Comparison of ENCODE assay signal across 15 cellular contexts in genomic region chr9:27485158-27485557, GRCh38. TPM values are rescaled to one million over a fixed set of nuclear protein-coding genes. Genes with fewer than 3 reads are reported as not detected.
DNase-seq lines count a peak whose midpoint lies in the region; ATAC-seq and TF ChIP-seq lines count a peak whose summit lies in the region.
"Had no signal": no experiment of that assay in that cellular context is flagged by ENCODE, and none has a peak within 500 bp of the region (broad histone marks: within the 10 kb centered on the region; RNA-seq: fewer than 3 reads in every experiment).

No MANE protein-coding gene starts in this region.

- H3K4me1 Mint-ChIP-seq in activated naive CD8-positive, alpha-beta T cell treated with anti-CD3 and anti-CD28 coated beads, Interleukin-2, amount 10 ng/mL, durations not matched to agents 7 days and 5 days: peaks cover 41% of the 10 kb centered on the region
- peaks cover 29% of the 10 kb centered on the region for H3K4me1 Mint-ChIP-seq in mesothelial cell of epicardium

- no peak for TF ChIP-seq CTCF in mesothelial cell of epicardium (IDR thresholded peaks at IDR 0.05; ENCODE audit: unreplicated experiment)

- POLR2A ChIA-PET in activated naive CD8-positive, alpha-beta T cell treated with anti-CD3 and anti-CD28 coated beads, Interleukin-2, amount 10 ng/mL, durations not matched to agents 7 days and 5 days (lab: Charles Lee): interaction anchor here (0.7 to 1.2 kb wide), 4 partner anchors 12 to 529 kb away, joined by 3 to 6 read pairs (median 3); partner anchors contain the start of genes IFT74 and MOB3B

- H3K27me3 Mint-ChIP-seq in activated naive CD8-positive, alpha-beta T cell treated with anti-CD3 and anti-CD28 coated beads, Interleukin-2, amount 10 ng/mL, durations not matched to agents 7 days and 5 days: no peaks in the 10 kb centered on the region
- no peaks in the 10 kb centered on the region for H3K27me3 Mint-ChIP-seq in mesothelial cell of epicardium (ENCODE audit: low read depth)
- H3K27me3 Mint-ChIP-seq: brain had no signal

- H3K9me3 Mint-ChIP-seq in activated naive CD8-positive, alpha-beta T cell treated with anti-CD3 and anti-CD28 coated beads, Interleukin-2, amount 10 ng/mL, durations not matched to agents 7 days and 5 days: peaks cover 4% of the 10 kb centered on the region
- peaks cover 4% of the 10 kb centered on the region for H3K9me3 Mint-ChIP-seq in mesothelial cell of epicardium

- ATAC-seq in GM18517 (IDR thresholded peaks at IDR 0.05; ENCODE audit: unreplicated experiment) (peak; percentile 93), GM21360 (IDR thresholded peaks at IDR 0.05; ENCODE audit: unreplicated experiment) (peak; percentile 76), HG03095 (IDR thresholded peaks at IDR 0.05; ENCODE audit: unreplicated experiment) (peak; percentile 71)
- peak; percentile 92 for ATAC-seq in activated naive CD8-positive, alpha-beta T cell treated with anti-CD3 and anti-CD28 coated beads, Interleukin-2, amount 10 ng/mL, durations not matched to agents 7 days and 5 days (ENCODE audit: low read depth)
- ATAC-seq: foreskin keratinocyte, WTC11 had no signal

- peak overlapping the region; percentile 83 for H3K27ac Mint-ChIP-seq in activated naive CD8-positive, alpha-beta T cell treated with anti-CD3 and anti-CD28 coated beads, Interleukin-2, amount 10 ng/mL, durations not matched to agents 7 days and 5 days
- H3K27ac Mint-ChIP-seq in mesothelial cell of epicardium: no peak overlapping the region
- H3K27ac Mint-ChIP-seq: WTC11 had no signal

- H3K4me3 Mint-ChIP-seq in activated naive CD8-positive, alpha-beta T cell treated with anti-CD3 and anti-CD28 coated beads, Interleukin-2, amount 10 ng/mL, durations not matched to agents 7 days and 5 days: peak overlapping the region; percentile 59
- H3K4me3 Mint-ChIP-seq in mesothelial cell of epicardium: no peak overlapping the region
- H3K4me3 Mint-ChIP-seq: brain, WTC11 had no signal

- peaks cover 24% of the 10 kb centered on the region for H3K36me3 Mint-ChIP-seq in activated naive CD8-positive, alpha-beta T cell treated with anti-CD3 and anti-CD28 coated beads, Interleukin-2, amount 10 ng/mL, durations not matched to agents 7 days and 5 days
- peaks cover 12% of the 10 kb centered on the region for H3K36me3 Mint-ChIP-seq in mesothelial cell of epicardium

- no peak for DNase-seq in activated naive CD8-positive, alpha-beta T cell treated with anti-CD3 and anti-CD28 coated beads, Interleukin-2, amount 10 ng/mL, durations not matched to agents 7 days and 5 days
- no peak for DNase-seq in globus pallidus (ENCODE audit: low spot score)
- no peak for DNase-seq in HCEC 1CT
- DNase-seq in SIG-M5 (lab: John Stamatoyannopoulos, UW): no peak
- DNase-seq in mesothelial cell of epicardium (ENCODE audit: low spot score in 2 of 2, unreplicated experiment in 2 of 2): no peak
- DNase-seq: foreskin keratinocyte, OCI-M1, transverse colon had no signal

RNA-seq across cellular contexts. Expression of gene IFNK, which starts 38.9 kb away (rescaled TPM):
- total RNA-seq in activated naive CD8-positive, alpha-beta T cell treated with anti-CD3 and anti-CD28 coated beads, Interleukin-2, amount 10 ng/mL, durations not matched to agents 7 days and 5 days: not detected
- total RNA-seq in mesothelial cell of epicardium: not detected in 3 replicates
- total RNA-seq: G401, myocyte, transverse colon, WTC11 had no signal

RNA-seq across cellular contexts. Expression of gene MOB3B, which starts 44.5 kb away (rescaled TPM):
- 1 to 10 TPM; 3.2 to 3.6 TPM for total RNA-seq in activated naive CD8-positive, alpha-beta T cell treated with anti-CD3 and anti-CD28 coated beads, Interleukin-2, amount 10 ng/mL, durations not matched to agents 7 days and 5 days
- 13.6 to 14.8 TPM (median 14.6 TPM) in 3 replicates for total RNA-seq in mesothelial cell of epicardium
- total RNA-seq: G401, myocyte had no signal
